ENCODE assay signal across 21 cellular contexts in genomic region chr2:206736935-206737334, GRCh38. TPM values are rescaled to one million over a fixed set of nuclear protein-coding genes. Genes with fewer than 3 reads are reported as not detected.
"Had no signal": no experiment of that assay in that cellular context is flagged by ENCODE, and none has a peak within 500 bp of the region (broad histone marks: within the 10 kb centered on the region; RNA-seq: fewer than 3 reads in every experiment).

No MANE protein-coding gene starts in this region.

- H3K27ac Mint-ChIP-seq: activated CD8-positive, alpha-beta memory T cell treated with anti-CD3 and anti-CD28 coated beads, Interleukin-2, amount 10 ng/mL, durations not matched to agents 7 days and 5 days; memory B cell; T-helper 17 cell; WTC11 had no signal

- H3K9me3 Mint-ChIP-seq: WTC11 had no signal

- ATAC-seq: activated CD8-positive, alpha-beta memory T cell treated with anti-CD3 and anti-CD28 coated beads, Interleukin-2, amount 10 ng/mL, durations not matched to agents 7 days and 5 days; gastroesophageal sphincter; heart left ventricle; left lung; T-helper 17 cell; WTC11 had no signal

- H3K4me3 Mint-ChIP-seq: activated CD8-positive, alpha-beta memory T cell treated with anti-CD3 and anti-CD28 coated beads, Interleukin-2, amount 10 ng/mL, durations not matched to agents 7 days and 5 days; memory B cell; T-helper 17 cell; WTC11 had no signal

- DNase-seq: activated CD8-positive, alpha-beta memory T cell treated with anti-CD3 and anti-CD28 coated beads, Interleukin-2, amount 10 ng/mL, durations not matched to agents 7 days and 5 days; activated gamma-delta T cell treated with Interleukin-2 at 50 U/mL for 16 hours; aorta; brain microvascular endothelial cell; cerebellar nuclear complex; cortex of kidney; heart left ventricle; left lung; occipital lobe; retina; spleen; T-helper 17 cell; upper lobe of left lung had no signal

- H3K36me3 Mint-ChIP-seq: activated CD8-positive, alpha-beta memory T cell treated with anti-CD3 and anti-CD28 coated beads, Interleukin-2, amount 10 ng/mL, durations not matched to agents 7 days and 5 days; memory B cell; WTC11 had no signal

- H3K4me1 Mint-ChIP-seq: memory B cell, T-helper 17 cell, WTC11 had no signal

RNA-seq across cellular contexts. Expression of gene DYTN, which starts 18.7 kb away (rescaled TPM):
- total RNA-seq: activated CD8-positive, alpha-beta memory T cell treated with anti-CD3 and anti-CD28 coated beads, Interleukin-2, amount 10 ng/mL, durations not matched to agents 7 days and 5 days; aorta; gastroesophageal sphincter; heart left ventricle; kidney epithelial cell; occipital lobe; posterior vena cava; SK-MEL-5; thoracic aorta; upper lobe of left lung; WTC11 had no signal

RNA-seq across cellular contexts. Expression of gene MDH1B, which starts 28.2 kb away (rescaled TPM):
- total RNA-seq: mononuclear cell, T-helper 17 cell had no signal
